In genomic region chr1:115555446-115555845, GRCh38 we compare ENCODE assay signal across 14 cellular contexts.
"Had no signal": no experiment of that assay in that cellular context is flagged by ENCODE, and none has a peak within 500 bp of the region (broad histone marks: within the 10 kb centered on the region; RNA-seq: fewer than 3 reads in every experiment).

No MANE protein-coding gene starts in this region.

- ATAC-seq: activated CD8-positive, alpha-beta memory T cell treated with anti-CD3 and anti-CD28 coated beads, Interleukin-2, amount 10 ng/mL, durations not matched to agents 7 days and 5 days; gastroesophageal sphincter; heart left ventricle; left ventricle myocardium superior; mucosa of descending colon; psoas muscle; right cardiac atrium; stimulated activated naive CD8-positive, alpha-beta T cell treated with anti-CD3 and anti-CD28 coated beads, Interleukin-15, amount 100 ng/mL, for 72 hours had no signal

- DNase-seq: activated CD4-positive, alpha-beta memory T cell treated with anti-CD3 and anti-CD28 coated beads, Interleukin-2, amount 10 ng/mL, durations not matched to agents 7 days and 5 days; activated CD4-positive, alpha-beta T cell treated with anti-CD3 and anti-CD28 coated beads for 48 hours; activated CD4-positive, CD25-positive, alpha-beta regulatory T cell; activated CD8-positive, alpha-beta memory T cell treated with anti-CD3 and anti-CD28 coated beads, Interleukin-2, amount 10 ng/mL, durations not matched to agents 7 days and 5 days; amygdala; heart left ventricle; left ventricle myocardium superior; mucosa of descending colon; naive B cell; psoas muscle; right cardiac atrium; stimulated activated naive CD8-positive, alpha-beta T cell treated with anti-CD3 and anti-CD28 coated beads, Interleukin-15, amount 100 ng/mL, for 72 hours; trophoblast cell had no signal
